Comparison of ENCODE assay signal across 22 cellular contexts in genomic region chr7:101097561-101097960, GRCh38. TPM values are rescaled to one million over a fixed set of nuclear protein-coding genes. Genes with fewer than 3 reads are reported as not detected.
A peak's percentile ranks its signal among the peaks of the same experiment; 100 is the strongest.
DNase-seq lines count a peak whose midpoint lies in the region; ATAC-seq, FAIRE-seq and TF ChIP-seq lines count a peak whose summit lies in the region.
"Had no signal": no experiment of that assay in that cellular context is flagged by ENCODE, and none has a peak within 500 bp of the region (broad histone marks: within the 10 kb centered on the region; RNA-seq: fewer than 3 reads in every experiment).

No MANE protein-coding gene starts in this region.

- H2BK15ac ChIP-seq in IMR-90 (ENCODE audit: low read depth, low read length) = peak overlapping the region; percentile 59

- H3K27me3 ChIP-seq in IMR-90 (ENCODE audit: control insufficient read depth, insufficient read depth, low read length) (no peaks in the 10 kb centered on the region), K562 (ENCODE audit: control insufficient read depth in 2 of 2, insufficient read depth in 2 of 2, low read length in 2 of 2) (no peaks in the 10 kb centered on the region)

- in situ Hi-C loops in IMR-90 (cut with MboI; ENCODE audit: low sequenced_read_pairs) = no loop called here
- in situ Hi-C loops in K562 (cut with MboI) = no loop called here

- no peaks in the 10 kb centered on the region for H3K9me3 ChIP-seq in IMR-90 (ENCODE audit: control insufficient read depth, insufficient read depth, low read length)
- no peaks in the 10 kb centered on the region for H3K9me3 ChIP-seq in K562 (replicated peaks; ENCODE audit: control insufficient read depth, insufficient read depth, low read depth, low read length)

- peak overlapping the region; percentile 7; the same call in 1 of the 2 replicates for H3K18ac ChIP-seq in IMR-90 (ENCODE audit: low read depth, low read length)

- no peak overlapping the region for H3K4me2 ChIP-seq in IMR-90 (ENCODE audit: low read depth, low read length)
- no peak overlapping the region for H3K4me2 ChIP-seq in K562 (ENCODE audit: insufficient read depth, low read length)
- H3K4me2 ChIP-seq: KMS-11 had no signal

- H4K8ac ChIP-seq in IMR-90 (ENCODE audit: low read depth in 2 of 2, low read length in 2 of 2) = peak overlapping the region; percentile 23 to 41; a peak in 1 of 4 replicates

- no peak overlapping the region for H2AK9ac ChIP-seq in IMR-90 (replicated peaks; ENCODE audit: low read depth, low read length, poor library complexity)

- TF ChIP-seq RAD21 in IMR-90 (IDR thresholded peaks at IDR 0.05; ENCODE audit: low read length) (no peak), K562 (CRISPR knock-in tag; conservative IDR thresholded peaks at IDR 0.05 in 1 of 2, IDR thresholded peaks at IDR 0.05 in 1 of 2) (no peak)

- FAIRE-seq in K562 (lab: Jason Lieb, UNC) = no peak
- FAIRE-seq: GM19239, H54, RCC 7860 had no signal

- no peak for DNase-seq in activated naive CD8-positive, alpha-beta T cell treated with anti-CD3 and anti-CD28 coated beads, Interleukin-2, amount 50 U/mL, for 24 hours
- DNase-seq in IMR-90 (no peak), K562 (ENCODE audit: extremely low read depth in 1 of 4, low spot score in 3 of 4) (no peak), osteocyte (ENCODE audit: extremely low spot score, unreplicated experiment) (no peak), HPDE6-E6E7 (ENCODE audit: extremely low spot score) (no peak), T-helper 1 cell (no peak), NCI-H510A (lab: John Stamatoyannopoulos, UW) (no peak)
- DNase-seq: EL, GF-D8, NCI-H1105, NCI-H1694, NCI-H2081 treated with DMSO at 0.1 percent for 48 hours, NCI-H2171 treated with DMSO at 0.1 percent for 48 hours, NCI-H526, Right ventricle myocardium superior had no signal

- H3K36me3 ChIP-seq in IMR-90 (ENCODE audit: control insufficient read depth, insufficient read depth, low read length) (no peaks in the 10 kb centered on the region), K562 (ENCODE audit: control insufficient read depth, insufficient read depth, low read length) (no peaks in the 10 kb centered on the region)

- POLR2A ChIA-PET in IMR-90 (lab: Charles Lee; ENCODE audit: unreplicated experiment) (no interaction called here), K562 (lab: Yijun Ruan, JAX) (interaction anchor here (0.9 to 3.9 kb wide), 3 partner anchors 7 to 14 kb away, joined by 3 to 20 read pairs (median 3); partner anchors contain the start of gene TRIM56)

- H3K4me3 Mint-ChIP-seq in activated naive CD8-positive, alpha-beta T cell = no peak overlapping the region
- H3K4me3 Mint-ChIP-seq in activated naive CD8-positive, alpha-beta T cell treated with anti-CD3 and anti-CD28 coated beads, Interleukin-2, amount 50 U/mL, for 24 hours = no peak overlapping the region
- no peak overlapping the region for H3K4me3 Mint-ChIP-seq in osteocyte (ENCODE audit: unreplicated experiment)
- H3K4me3 Mint-ChIP-seq: B cell, CD14-positive monocyte had no signal

- H3K56ac ChIP-seq in IMR-90 (ENCODE audit: extremely low read depth, insufficient read depth, low read length) = no peak overlapping the region

- no peak for TF ChIP-seq CTCF in IMR-90 (conservative IDR thresholded peaks at IDR 0.05; ENCODE audit: low read depth, low read length)
- TF ChIP-seq CTCF in K562 (IDR thresholded peaks at IDR 0.05 in 2 of 3, conservative IDR thresholded peaks at IDR 0.05 in 1 of 3; ENCODE audit: insufficient read depth in 2 of 3, low read depth in 1 of 3, low read length in 3 of 3) = no peak
- TF ChIP-seq CTCF in osteocyte (IDR thresholded peaks at IDR 0.05) = no peak

- H3K4me1 Mint-ChIP-seq in activated naive CD8-positive, alpha-beta T cell (ENCODE audit: low read depth) = peaks cover 26% of the 10 kb centered on the region
- H3K4me1 Mint-ChIP-seq in activated naive CD8-positive, alpha-beta T cell treated with anti-CD3 and anti-CD28 coated beads, Interleukin-2, amount 50 U/mL, for 24 hours = peaks cover 22% of the 10 kb centered on the region
- H3K4me1 Mint-ChIP-seq in osteocyte (ENCODE audit: unreplicated experiment) = peaks cover 67% of the 10 kb centered on the region

- H4K91ac ChIP-seq in IMR-90 (ENCODE audit: insufficient read depth, low read depth, low read length) = peak overlapping the region; percentile 61

- H3K4me1 ChIP-seq in IMR-90 (ENCODE audit: control insufficient read depth, insufficient read depth, low read length) = peaks cover 27% of the 10 kb centered on the region
- peaks cover 44 to 50% of the 10 kb centered on the region in 2 experiments; a peak in 4 of 5 replicates for H3K4me1 ChIP-seq in K562 (replicated peaks in 1 of 2; ENCODE audit: control insufficient read depth in 2 of 2, insufficient read depth in 2 of 2, low read length in 2 of 2)

- intact Hi-C loops in IMR-90 (cut with micrococcal nuclease) = no loop called here
- intact Hi-C loops in K562 (cut with micrococcal nuclease) = no loop called here

- H3K27ac Mint-ChIP-seq in activated naive CD8-positive, alpha-beta T cell = peak overlapping the region; percentile 58
- no peak overlapping the region for H3K27ac Mint-ChIP-seq in activated naive CD8-positive, alpha-beta T cell treated with anti-CD3 and anti-CD28 coated beads, Interleukin-2, amount 50 U/mL, for 24 hours
- peak overlapping the region; percentile 100 for H3K27ac Mint-ChIP-seq in osteocyte (ENCODE audit: unreplicated experiment)
- H3K27ac Mint-ChIP-seq: B cell had no signal

- H3K27ac ChIP-seq in IMR-90 (ENCODE audit: insufficient read depth, low read length) = no peak overlapping the region
- peak overlapping the region; percentile 47; the same call in 1 of the 3 replicates for H3K27ac ChIP-seq in K562 (ENCODE audit: extremely low read depth, low read depth, low read length)
- H3K27ac ChIP-seq: KMS-11 had no signal

- H3K36me3 Mint-ChIP-seq in activated naive CD8-positive, alpha-beta T cell = peaks cover 4% of the 10 kb centered on the region
- peaks cover 2% of the 10 kb centered on the region for H3K36me3 Mint-ChIP-seq in activated naive CD8-positive, alpha-beta T cell treated with anti-CD3 and anti-CD28 coated beads, Interleukin-2, amount 50 U/mL, for 24 hours (ENCODE audit: low read depth)
- no peaks in the 10 kb centered on the region for H3K36me3 Mint-ChIP-seq in osteocyte (ENCODE audit: unreplicated experiment)

- H2BK20ac ChIP-seq in IMR-90 (ENCODE audit: low read depth, low read length) = peak overlapping the region; percentile 27

- H3K4me3 ChIP-seq in IMR-90 (ENCODE audit: insufficient read depth, low read depth, low read length) (no peak overlapping the region), K562 (no peak overlapping the region)

- CTCF ChIA-PET in IMR-90 (lab: Yijun Ruan, JAX) (no interaction called here), K562 (lab: Yijun Ruan, JAX; ENCODE audit: low intra/inter-chr PET ratio) (interaction anchor here (1.4 kb wide), 1 partner anchor 41 kb away, joined by 3 read pairs; no protein-coding TSS in a partner anchor)

- no peak for TF ChIP-seq EP300 in K562 (IDR thresholded peaks at IDR 0.05; ENCODE audit: low read length)

- no TSS peak for BruUV-seq in IMR-90 (replicated peaks; lab: Mats Ljungman, UMichigan)
- no TSS peak for BruUV-seq in K562 (replicated peaks; lab: Mats Ljungman, UMichigan)

- H4K20me1 ChIP-seq in IMR-90 (ENCODE audit: insufficient read depth, low read length) (peaks cover 5% of the 10 kb centered on the region), K562 (replicated peaks; ENCODE audit: control insufficient read depth, insufficient read depth, low read length) (no peaks in the 10 kb centered on the region)

- no peaks in the 10 kb centered on the region for H3K9me3 Mint-ChIP-seq in activated naive CD8-positive, alpha-beta T cell (ENCODE audit: low read depth)
- H3K9me3 Mint-ChIP-seq in activated naive CD8-positive, alpha-beta T cell treated with anti-CD3 and anti-CD28 coated beads, Interleukin-2, amount 50 U/mL, for 24 hours = no peaks in the 10 kb centered on the region
- no peaks in the 10 kb centered on the region for H3K9me3 Mint-ChIP-seq in osteocyte (ENCODE audit: unreplicated experiment)

- TF ChIP-seq POLR2A in IMR-90 (IDR thresholded peaks at IDR 0.05; ENCODE audit: low read depth, low read length) (no peak), K562 (conservative IDR thresholded peaks at IDR 0.05) (no peak)

- H2AK5ac ChIP-seq in IMR-90 (ENCODE audit: low read depth, low read length) = peak overlapping the region; percentile 26

- H3K79me1 ChIP-seq in IMR-90 (ENCODE audit: low read depth in 1 of 2, low read length in 2 of 2) = peaks cover 23 to 67% of the 10 kb centered on the region in 2 experiments

- dilution Hi-C loops in IMR-90 (cut with HindIII; ENCODE audit: low sequenced_read_pairs, unreplicated experiment) = no loop called here

- H3K4ac ChIP-seq in IMR-90 (ENCODE audit: low read depth, low read length) = peak overlapping the region; percentile 79

- peak overlapping the region; percentile 2 for H2BK5ac ChIP-seq in IMR-90 (ENCODE audit: low read depth, low read length, poor library complexity, severe bottlenecking)

- H3K9me1 ChIP-seq in IMR-90 (ENCODE audit: insufficient read depth, low read length) = peaks cover 26% of the 10 kb centered on the region
- no peaks in the 10 kb centered on the region for H3K9me1 ChIP-seq in K562 (ENCODE audit: control insufficient read depth, insufficient read depth, low read length)

- H3K14ac ChIP-seq in IMR-90 (replicated peaks; ENCODE audit: low read depth, low read length) = 0 out of 2 replicates have a peak overlapping the region, but pooled peaks have one; percentile 30

- ATAC-seq in activated naive CD8-positive, alpha-beta T cell treated with anti-CD3 and anti-CD28 coated beads, Interleukin-2, amount 50 U/mL, for 24 hours = no peak
- ATAC-seq in IMR-90 (ENCODE audit: low read depth) = no peak
- ATAC-seq in K562 = no peak

- H2AFZ ChIP-seq in IMR-90 (replicated peaks; ENCODE audit: low read length, poor library complexity) (no peak overlapping the region), K562 (ENCODE audit: low read depth, low read length) (no peak overlapping the region)

- no peaks in the 10 kb centered on the region for H3K79me2 ChIP-seq in K562 (ENCODE audit: control insufficient read depth, insufficient read depth, low read length)

- H2BK120ac ChIP-seq in IMR-90 (ENCODE audit: low read depth, low read length) = peak overlapping the region; percentile 71; the same call in 1 of the 2 replicates

- no peak overlapping the region; the same call in 1 of the 2 replicates for H3K23ac ChIP-seq in IMR-90 (ENCODE audit: low read depth, low read length)

- WGBS in IMR-90 (ENCODE audit: extremely low coverage in 2 of 2, insufficient read length in 1 of 2), 2 experiments = no CpG with 5 or more reads among the region's 4 CpGs
- 90% methylated on average over 4 of the region's 4 CpGs for WGBS in K562 (ENCODE audit: insufficient coverage, low coverage, missing lambda C conversion rate)

- no peaks in the 10 kb centered on the region for H3K27me3 Mint-ChIP-seq in activated naive CD8-positive, alpha-beta T cell
- H3K27me3 Mint-ChIP-seq in activated naive CD8-positive, alpha-beta T cell treated with anti-CD3 and anti-CD28 coated beads, Interleukin-2, amount 50 U/mL, for 24 hours = peaks cover 17% of the 10 kb centered on the region
- H3K27me3 Mint-ChIP-seq in osteocyte (ENCODE audit: unreplicated experiment) = no peaks in the 10 kb centered on the region

- H3K9ac ChIP-seq in IMR-90 (ENCODE audit: low read depth, low read length) (no peak overlapping the region), K562 (ENCODE audit: insufficient read depth in 1 of 2, low read depth in 2 of 2, low read length in 2 of 2) (no peak overlapping the region; a peak in 1 of 4 replicates)
- H3K9ac ChIP-seq: KMS-11 had no signal

- no peak overlapping the region for H4K5ac ChIP-seq in IMR-90 (ENCODE audit: low read depth, low read length)

RNA-seq across cellular contexts. Expression of gene TRIM56, which starts 12.3 kb away (rescaled TPM):
- total RNA-seq in IMR-90 (2012; rRNA removed) = 3.9 and 4.4 TPM in 2 replicates
- polyA plus RNA-seq in IMR-90 (2012; rRNA removed) = 4.7 and 5.9 TPM in 2 replicates
- 2.7 and 2.9 TPM in 2 replicates for polyA plus RNA-seq in IMR-90 (2012; cell fraction: cytosol; rRNA removed)
- polyA plus RNA-seq in IMR-90 (2012; cell fraction: nucleus; rRNA removed; ENCODE audit: low replicate concordance) = 10.6 and 11.6 TPM in 2 replicates
- 30.8 and 42.4 TPM in 2 replicates for total RNA-seq in K562 (2011; cell fraction: chromatin; rRNA removed; ENCODE audit: low replicate concordance)
- total RNA-seq in K562 (2011; cell fraction: nucleolus; rRNA removed) = 23.3 and 25.4 TPM in 2 replicates
- 26.5 and 28.8 TPM in 2 replicates for total RNA-seq in K562 (2011; cell fraction: nucleoplasm; rRNA removed)
- 13.3 and 13.8 TPM in 2 replicates for total RNA-seq in K562 (2014; rRNA removed)
- 8.2 and 11.6 TPM in 2 replicates for total RNA-seq in K562 (2014; rRNA removed; fragmentation: Illumina TruSeq; extraction: Trizol)
- 10.4 and 12.1 TPM in 2 replicates for total RNA-seq in K562 (2015; rRNA removed; fragmentation: Illumina TruSeq; extraction: Trizol)
- total RNA-seq in K562 (2021) = 26.6 and 29.7 TPM in 2 replicates
- polyA plus RNA-seq in K562 (2011; rRNA removed) = 4.5 and 6.4 TPM in 2 replicates
- polyA plus RNA-seq in K562 (2011; cell fraction: cytosol; rRNA removed) = 2.3 and 6.2 TPM in 2 replicates
- polyA plus RNA-seq in K562 (2011; cell fraction: nucleus; rRNA removed) = 5.8 and 11.0 TPM in 2 replicates
- polyA plus RNA-seq in K562 (2012) = 23.0 and 23.6 TPM in 2 replicates
- polyA plus RNA-seq in K562 (2014; fragmentation: Illumina TruSeq; extraction: Trizol) = 13.3 and 15.1 TPM in 2 replicates
- polyA plus RNA-seq in K562 (2014; fragmentation: Nextera tagmentation; extraction: Ambion mirVana) = 1 to 10 TPM; 2.0 to 2.7 TPM
- polyA plus RNA-seq in K562 (2014; rRNA removed) = 10.3 and 12.5 TPM in 2 replicates
- 9.8 and 19.8 TPM in 2 replicates for polyA minus RNA-seq in K562 (2011; rRNA and poly(A)+ RNA removed)
- 5.8 and 8.5 TPM in 2 replicates for polyA minus RNA-seq in K562 (2011; cell fraction: cytosol; rRNA and poly(A)+ RNA removed)
- polyA minus RNA-seq in K562 (2011; cell fraction: nucleus; rRNA and poly(A)+ RNA removed) = 7.5 and 7.7 TPM in 2 replicates
- 36.5 and 42.2 TPM in 2 replicates for total RNA-seq in osteocyte

RNA-seq across cellular contexts. Expression of gene SERPINE1, which starts 29.3 kb away (rescaled TPM):
- total RNA-seq in IMR-90 (2012; rRNA removed) (1,441 and 1,485 TPM in 2 replicates), K562 (2014; rRNA removed) (0.73 and 0.91 TPM in 2 replicates), K562 (2014; rRNA removed; fragmentation: Illumina TruSeq; extraction: Trizol) (0.44 and 0.67 TPM in 2 replicates), K562 (2015; rRNA removed; fragmentation: Illumina TruSeq; extraction: Trizol) (0.22 and 0.23 TPM in 2 replicates), K562 (2021) (0.98 and 1.3 TPM in 2 replicates), osteocyte (266 and 328 TPM in 2 replicates)
- polyA plus RNA-seq in IMR-90 (2012; rRNA removed) (2,783 and 2,870 TPM in 2 replicates), K562 (2011; rRNA removed) (2.2 and 4.8 TPM in 2 replicates), K562 (2014; fragmentation: Illumina TruSeq; extraction: Trizol) (1.0 and 1.1 TPM in 2 replicates), K562 (2014; fragmentation: Nextera tagmentation; extraction: Ambion mirVana) (1 to 10 TPM in 1 of 2 experiments, under 1 TPM in 1; 0.89 to 1.6 TPM), K562 (2014; rRNA removed) (0.54 and 0.62 TPM in 2 replicates)
- 1,325 and 1,597 TPM in 2 replicates for polyA plus RNA-seq in IMR-90 (2012; cell fraction: cytosol; rRNA removed)
- polyA plus RNA-seq in IMR-90 (2012; cell fraction: nucleus; rRNA removed; ENCODE audit: low replicate concordance) = 924 and 1,074 TPM in 2 replicates
- total RNA-seq in K562 (2011; cell fraction: chromatin; rRNA removed; ENCODE audit: low replicate concordance) = 3.1 and 8.6 TPM in 2 replicates
- total RNA-seq in K562 (2011; cell fraction: nucleolus; rRNA removed) = 5.8 and 14.3 TPM in 2 replicates
- total RNA-seq in K562 (2011; cell fraction: nucleoplasm; rRNA removed) = 5.1 and 8.0 TPM in 2 replicates
- polyA plus RNA-seq in K562 (2011; cell fraction: cytosol; rRNA removed) = 3.0 and 10.7 TPM in 2 replicates
- 1.2 and 5.4 TPM in 2 replicates for polyA plus RNA-seq in K562 (2011; cell fraction: nucleus; rRNA removed)
- 2.2 and 4.3 TPM in 2 replicates for polyA plus RNA-seq in K562 (2012)
- 1.5 and 6.2 TPM in 2 replicates for polyA minus RNA-seq in K562 (2011; rRNA and poly(A)+ RNA removed)
- polyA minus RNA-seq in K562 (2011; cell fraction: cytosol; rRNA and poly(A)+ RNA removed) = 5.0 and 5.4 TPM in 2 replicates
- 0.44 and 1.6 TPM in 2 replicates for polyA minus RNA-seq in K562 (2011; cell fraction: nucleus; rRNA and poly(A)+ RNA removed)

RNA-seq across cellular contexts. Expression of gene AP1S1, which starts 56.7 kb away (rescaled TPM):
- total RNA-seq in IMR-90 (2012; rRNA removed) (233 and 295 TPM in 2 replicates), K562 (2014; rRNA removed) (149 and 163 TPM in 2 replicates), K562 (2014; rRNA removed; fragmentation: Illumina TruSeq; extraction: Trizol) (68.6 and 77.7 TPM in 2 replicates), K562 (2015; rRNA removed; fragmentation: Illumina TruSeq; extraction: Trizol) (71.8 and 71.9 TPM in 2 replicates), K562 (2021) (89.4 and 91.2 TPM in 2 replicates), osteocyte (52.9 and 57.9 TPM in 2 replicates)
- polyA plus RNA-seq in IMR-90 (2012; rRNA removed) (178 and 187 TPM in 2 replicates), K562 (2011; rRNA removed) (113 and 121 TPM in 2 replicates), K562 (2014; fragmentation: Illumina TruSeq; extraction: Trizol) (79.8 and 104 TPM in 2 replicates), K562 (2014; fragmentation: Nextera tagmentation; extraction: Ambion mirVana) (10 to 100 TPM in 1 of 2 experiments, 1 to 10 TPM in 1; 4.4 to 13.6 TPM), K562 (2014; rRNA removed) (125 and 188 TPM in 2 replicates)
- polyA plus RNA-seq in IMR-90 (2012; cell fraction: cytosol; rRNA removed) = 282 and 325 TPM in 2 replicates
- polyA plus RNA-seq in IMR-90 (2012; cell fraction: nucleus; rRNA removed; ENCODE audit: low replicate concordance) = 110 and 121 TPM in 2 replicates
- total RNA-seq in K562 (2011; cell fraction: chromatin; rRNA removed; ENCODE audit: low replicate concordance) = 16.8 and 29.1 TPM in 2 replicates
- total RNA-seq in K562 (2011; cell fraction: nucleolus; rRNA removed) = 29.0 and 30.9 TPM in 2 replicates
- total RNA-seq in K562 (2011; cell fraction: nucleoplasm; rRNA removed) = 25.1 and 27.9 TPM in 2 replicates
- 106 and 108 TPM in 2 replicates for polyA plus RNA-seq in K562 (2011; cell fraction: cytosol; rRNA removed)
- 56.4 and 60.9 TPM in 2 replicates for polyA plus RNA-seq in K562 (2011; cell fraction: nucleus; rRNA removed)
- 106 and 166 TPM in 2 replicates for polyA plus RNA-seq in K562 (2012)
- 53.4 and 71.7 TPM in 2 replicates for polyA minus RNA-seq in K562 (2011; rRNA and poly(A)+ RNA removed)
- polyA minus RNA-seq in K562 (2011; cell fraction: cytosol; rRNA and poly(A)+ RNA removed) = 25.1 and 29.0 TPM in 2 replicates
- polyA minus RNA-seq in K562 (2011; cell fraction: nucleus; rRNA and poly(A)+ RNA removed) = 5.1 and 9.2 TPM in 2 replicates

Comparison
In these comparisons a context has a peak if more than half of its experiments do, and no peak if none do; other contexts are left out.
1. RNA of gene SERPINE1, which starts 29.3 kb away (total RNA-seq): 1,441 to 1,485 TPM in IMR-90 and 266 to 328 TPM in osteocyte; 0.22 to 14.3 TPM in K562; every median in the first group is over 10 times any median in the second.